ENCODE assay signal across 29 cellular contexts in the genomic region with DNA sequence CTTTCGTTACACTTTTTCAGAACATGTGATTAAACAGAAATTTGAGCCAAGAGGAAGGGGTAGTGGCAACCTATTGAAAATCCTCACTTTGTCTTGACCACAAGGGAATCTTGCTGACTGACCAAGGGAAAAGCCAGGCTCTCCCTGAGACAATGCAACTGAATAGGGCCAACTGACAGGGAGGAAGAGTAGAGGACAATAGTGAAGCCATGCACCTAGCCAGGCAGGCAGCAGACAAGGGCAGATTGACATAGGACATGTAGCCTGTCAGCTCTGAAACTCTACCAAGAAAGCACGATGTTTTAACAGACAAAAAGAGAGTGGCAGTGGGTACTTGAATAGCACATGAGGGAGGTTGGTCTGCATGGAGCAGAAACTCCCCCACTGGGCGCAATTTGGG. TPM values are rescaled to one million over a fixed set of nuclear protein-coding genes. Genes with fewer than 3 reads are reported as not detected.
DNase-seq lines count a peak whose midpoint lies in the region; ATAC-seq and TF ChIP-seq lines count a peak whose summit lies in the region.
"Had no signal": no experiment of that assay in that cellular context is flagged by ENCODE, and none has a peak within 500 bp of the region (broad histone marks: within the 10 kb centered on the region; RNA-seq: fewer than 3 reads in every experiment).

No MANE protein-coding gene starts in this region.

- H3K9ac ChIP-seq in neural progenitor cell, result no peak overlapping the region
- H3K9ac ChIP-seq: BLaER1 treated with 17β-estradiol and CSF1 and Interleukin-3, amounts not matched to agents 10 nM and 100 nM; GM23248 had no signal

- H3K4me1 ChIP-seq in GM23338 (ENCODE audit: insufficient read depth) (no peaks in the 10 kb centered on the region; the same call in 1 of the 2 replicates), ectodermal cell (ENCODE audit: control insufficient read depth, insufficient read depth, low read length) (peaks cover 16% of the 10 kb centered on the region), neural progenitor cell (peaks cover 23% of the 10 kb centered on the region), PC-9 (replicated peaks; ENCODE audit: insufficient read depth) (no peaks in the 10 kb centered on the region)
- H3K4me1 ChIP-seq: HAP-1 had no signal

- intact Hi-C loops in PC-9 (cut with micrococcal nuclease; ENCODE audit: unreplicated experiment), result no loop called here

- H3K36me3 Mint-ChIP-seq in GM23338 (ENCODE audit: low read depth), result no peaks in the 10 kb centered on the region
- no peaks in the 10 kb centered on the region for H3K36me3 Mint-ChIP-seq in T-helper 17 cell (ENCODE audit: low read depth)
- no peaks in the 10 kb centered on the region for H3K36me3 Mint-ChIP-seq in neural progenitor cell

- H3K79me2 ChIP-seq in GM23338 (replicated peaks; ENCODE audit: insufficient read depth) (no peaks in the 10 kb centered on the region), neural progenitor cell (ENCODE audit: low read depth) (no peaks in the 10 kb centered on the region), PC-9 (ENCODE audit: low read depth) (no peaks in the 10 kb centered on the region)

- H3K4me1 Mint-ChIP-seq in GM23338, result peaks cover 14% of the 10 kb centered on the region
- H3K4me1 Mint-ChIP-seq in T-helper 17 cell, result peaks cover 32% of the 10 kb centered on the region
- H3K4me1 Mint-ChIP-seq in neural progenitor cell, result peaks cover 24% of the 10 kb centered on the region
- H3K4me1 Mint-ChIP-seq: IgD-negative memory B cell had no signal

- DNase-seq in GM23338 (ENCODE audit: low spot score), result no peak
- no peak for DNase-seq in T-helper 17 cell
- peak; percentile 69 for DNase-seq in neural progenitor cell (ENCODE audit: low spot score)
- no peak for DNase-seq in T1000 (lab: John Stamatoyannopoulos, UW)
- no peak for DNase-seq in PC-9
- DNase-seq in midbrain (lab: John Stamatoyannopoulos, UW), result no peak
- DNase-seq: AML-193; CD4-positive, alpha-beta T cell; COR-L47; DMS53; GM23248; HFFc6; Karpas-422; NCI-H1092 treated with DMSO at 0.1 percent for 48 hours; NCI-H1436; NCI-H187; NCI-H2081 treated with DMSO at 0.1 percent for 48 hours; NCI-H2171; NCI-H226; NCI-H510A; NCI-H69; SHP77 had no signal

- H3K4me3 ChIP-seq in GM23338 (no peak overlapping the region), ectodermal cell (ENCODE audit: insufficient read depth, low read depth, low read length) (no peak overlapping the region), neural progenitor cell (peak overlapping the region; percentile 9), PC-9 (no peak overlapping the region)
- H3K4me3 ChIP-seq: BLaER1 treated with 17β-estradiol and CSF1 and Interleukin-3, amounts not matched to agents 10 nM and 100 nM; GM23248; HAP-1 had no signal

- H3F3A ChIP-seq in GM23338 (replicated peaks; ENCODE audit: low read depth) (no peaks in the 10 kb centered on the region), neural progenitor cell (ENCODE audit: low read depth) (peaks cover 20% of the 10 kb centered on the region), PC-9 (ENCODE audit: insufficient read depth, low read depth) (no peaks in the 10 kb centered on the region)

- CTCF ChIA-PET in PC-9 (lab: Charles Lee), result no interaction called here

- H3K4me2 ChIP-seq in GM23338 (no peak overlapping the region), neural progenitor cell (peak overlapping the region; percentile 63), PC-9 (no peak overlapping the region)
- H3K4me2 ChIP-seq: BLaER1 treated with 17β-estradiol and CSF1 and Interleukin-3, amounts not matched to agents 10 nM and 100 nM had no signal

- H3K9me3 Mint-ChIP-seq in GM23338 (peaks cover 2% of the 10 kb centered on the region; the same call in 1 of the 3 replicates), neural progenitor cell (peaks cover 5% of the 10 kb centered on the region)

- no peaks in the 10 kb centered on the region for H4K20me1 ChIP-seq in GM23338 (replicated peaks; ENCODE audit: insufficient read depth)
- H4K20me1 ChIP-seq in neural progenitor cell (ENCODE audit: low read depth), result no peaks in the 10 kb centered on the region
- no peaks in the 10 kb centered on the region for H4K20me1 ChIP-seq in PC-9 (ENCODE audit: insufficient read depth)
- H4K20me1 ChIP-seq: BLaER1 treated with 17β-estradiol and CSF1 and Interleukin-3, amounts not matched to agents 10 nM and 100 nM had no signal

- H3K36me3 ChIP-seq in GM23338 (ENCODE audit: insufficient read depth) (no peaks in the 10 kb centered on the region), ectodermal cell (ENCODE audit: control insufficient read depth, insufficient read depth, low read length) (no peaks in the 10 kb centered on the region), neural progenitor cell (no peaks in the 10 kb centered on the region), PC-9 (ENCODE audit: low read depth) (no peaks in the 10 kb centered on the region)
- H3K36me3 ChIP-seq: BLaER1 treated with 17β-estradiol and CSF1 and Interleukin-3, amounts not matched to agents 10 nM and 100 nM; HAP-1 had no signal

- H3K9me3 ChIP-seq in T-helper 17 cell (ENCODE audit: control insufficient read depth, low read length, poor library complexity, severe bottlenecking) (no peaks in the 10 kb centered on the region), ectodermal cell (ENCODE audit: control insufficient read depth, low read length) (no peaks in the 10 kb centered on the region), neural progenitor cell (ENCODE audit: low read depth) (no peaks in the 10 kb centered on the region), PC-9 (ENCODE audit: insufficient read depth, low read depth) (no peaks in the 10 kb centered on the region)
- H3K9me3 ChIP-seq: HAP-1 had no signal

- TF ChIP-seq CTCF in GM23338 (conservative IDR thresholded peaks at IDR 0.05; ENCODE audit: low read depth in 2 of 2), result no peak
- TF ChIP-seq CTCF in neural progenitor cell (IDR thresholded peaks at IDR 0.05), result no peak
- no peak for TF ChIP-seq CTCF in PC-9 (conservative IDR thresholded peaks at IDR 0.05)

- H3K9me2 ChIP-seq in GM23338 (ENCODE audit: insufficient read depth), result no peaks in the 10 kb centered on the region
- no peaks in the 10 kb centered on the region for H3K9me2 ChIP-seq in PC-9 (ENCODE audit: insufficient read depth)

- POLR2A ChIA-PET in PC-9 (lab: Charles Lee; ENCODE audit: unreplicated experiment), result no interaction called here

- H3K27ac Mint-ChIP-seq in GM23338, result no peak overlapping the region
- peak overlapping the region; percentile 81 for H3K27ac Mint-ChIP-seq in T-helper 17 cell
- H3K27ac Mint-ChIP-seq in neural progenitor cell, result peak overlapping the region; percentile 55
- H3K27ac Mint-ChIP-seq: CD4-positive, alpha-beta T cell; HFFc6; IgD-negative memory B cell had no signal

- 50 to 51% methylated on average over 3 of the region's 3 CpGs for whole genome bisulfite sequencing in ectodermal cell, 2 experiments

- H3K27me3 Mint-ChIP-seq in GM23338 (ENCODE audit: insufficient read depth, low read depth, poor library complexity) (peaks cover 2% of the 10 kb centered on the region), T-helper 17 cell (no peaks in the 10 kb centered on the region), neural progenitor cell (ENCODE audit: insufficient read depth, low read depth) (peaks cover 13% of the 10 kb centered on the region)
- H3K27me3 Mint-ChIP-seq: CD4-positive, alpha-beta T cell had no signal

- H3K27me3 ChIP-seq in GM23338 (ENCODE audit: insufficient read depth) (no peaks in the 10 kb centered on the region), ectodermal cell (ENCODE audit: control insufficient read depth, insufficient read depth, low read length, poor library complexity, severe bottlenecking) (no peaks in the 10 kb centered on the region), neural progenitor cell (no peaks in the 10 kb centered on the region), PC-9 (ENCODE audit: insufficient read depth, low read depth) (no peaks in the 10 kb centered on the region)
- H3K27me3 ChIP-seq: BLaER1 treated with 17β-estradiol and CSF1 and Interleukin-3, amounts not matched to agents 10 nM and 100 nM had no signal

- BruUV-seq in PC-9 (replicated peaks; lab: Mats Ljungman, UMichigan), result no TSS peak

- H3K27ac ChIP-seq in GM23338 (ENCODE audit: low read depth) (no peak overlapping the region), ectodermal cell (ENCODE audit: insufficient read depth, low read depth, low read length, poor library complexity, severe bottlenecking) (peak overlapping the region; percentile 56), neural progenitor cell (peak overlapping the region; percentile 8), PC-9 (no peak overlapping the region)
- H3K27ac ChIP-seq: BLaER1 treated with 17β-estradiol and CSF1 and Interleukin-3, amounts not matched to agents 10 nM and 100 nM; GM23248; HL-60; RWPE1 had no signal

- H3K4me3 Mint-ChIP-seq in GM23338 (no peak overlapping the region), T-helper 17 cell (no peak overlapping the region), neural progenitor cell (no peak overlapping the region)
- H3K4me3 Mint-ChIP-seq: CD4-positive, alpha-beta T cell; HFFc6; IgD-negative memory B cell had no signal

- peak; percentile 67 for ATAC-seq in GM23338
- ATAC-seq in T-helper 17 cell, result no peak
- ATAC-seq: Panc1 had no signal

- H2AFZ ChIP-seq in GM23338, result peak overlapping the region; percentile 93
- H2AFZ ChIP-seq in neural progenitor cell (replicated peaks), result peak overlapping the region; percentile 68
- H2AFZ ChIP-seq in PC-9, result no peak overlapping the region
- H2AFZ ChIP-seq: GM23248 had no signal

TF ChIP-seq in GM23338, 12 proteins besides CTCF, POLR2A, EP300 and RAD21 (continues in another document):
- no peak for TF ChIP-seq EZH2 (IDR thresholded peaks at IDR 0.05; ENCODE audit: low read depth, unreplicated experiment)

RNA-seq across cellular contexts. Expression of a gene that starts 8.5 kb away (rescaled TPM):
- total RNA-seq in GM23338 (2014; rRNA removed; shearing (Covaris generic)), result 39.5 and 40.2 TPM in 2 replicates
- 8.3 and 9.3 TPM in 2 replicates for polyA plus RNA-seq in GM23338 (2016; fragmentation: Nextera tagmentation; extraction: Ambion mirVana)
- total RNA-seq in T-helper 17 cell, result 10 to 100 TPM; 23.5 to 29.1 TPM
- polyA plus RNA-seq in ectodermal cell (2013, experiment 1 of 4), result 96.8 TPM
- polyA plus RNA-seq in ectodermal cell (2013, experiment 2 of 4), result 109 TPM
- 70.3 TPM for polyA plus RNA-seq in ectodermal cell (2013, experiment 3 of 4)
- 87.6 TPM for polyA plus RNA-seq in ectodermal cell (2013, experiment 4 of 4)
- 86.8 and 138 TPM in 2 replicates for total RNA-seq in neural progenitor cell (ENCODE audit: low replicate concordance)
- 17.1 and 18.3 TPM in 2 replicates for total RNA-seq in PC-9 (2021)

Comparison
In these comparisons a context has a peak if more than half of its experiments do, and no peak if none do; other contexts are left out.
1. H3K27ac ChIP-seq: peak in ectodermal cell (single experiment) and neural progenitor cell (single experiment); none in GM23338 (single experiment) and PC-9 (single experiment).